15 cellular contexts compared by ENCODE assay signal in the genomic region with DNA sequence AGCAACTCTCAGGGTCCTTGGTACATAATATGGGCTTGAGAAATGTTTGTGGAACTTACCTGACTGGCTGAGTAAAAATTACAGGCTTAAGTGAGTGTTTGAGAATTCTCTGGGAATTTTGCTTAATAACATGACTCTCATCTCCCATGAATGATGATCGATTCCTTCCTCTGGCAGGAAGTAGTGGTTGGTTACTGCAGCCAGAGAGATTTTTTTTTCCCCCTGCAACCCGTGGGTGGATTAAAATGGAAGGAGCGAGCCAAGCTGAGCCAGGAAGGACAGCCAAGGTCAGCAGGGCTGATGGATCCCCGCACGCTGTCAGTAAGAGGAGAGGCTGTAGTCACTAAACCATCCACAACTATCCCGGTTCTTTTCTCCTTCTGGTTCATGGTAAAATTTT. TPM values are rescaled to one million over a fixed set of nuclear protein-coding genes. Genes with fewer than 3 reads are reported as not detected.
A peak's percentile ranks its signal among the peaks of the same experiment; 100 is the strongest.
DNase-seq lines count a peak whose midpoint lies in the region; ATAC-seq and TF ChIP-seq lines count a peak whose summit lies in the region.
"Had no signal": no experiment of that assay in that cellular context is flagged by ENCODE, and none has a peak within 500 bp of the region (broad histone marks: within the 10 kb centered on the region; RNA-seq: fewer than 3 reads in every experiment).

No MANE protein-coding gene starts in this region.

- peaks cover 3% of the 10 kb centered on the region for H3K9me3 ChIP-seq in WERI-Rb-1 (ENCODE audit: severe bottlenecking)
- H3K9me3 ChIP-seq: lower lobe of right lung had no signal

- ATAC-seq in GM18867 (IDR thresholded peaks at IDR 0.05; ENCODE audit: unreplicated experiment), result no peak
- no peak for ATAC-seq in GM21786 (IDR thresholded peaks at IDR 0.05; ENCODE audit: unreplicated experiment)

- H3K27me3 ChIP-seq in WERI-Rb-1 (ENCODE audit: insufficient read depth, low read depth, severe bottlenecking), result no peaks in the 10 kb centered on the region

- no peaks in the 10 kb centered on the region for H3K36me3 ChIP-seq in WERI-Rb-1
- H3K36me3 ChIP-seq: lower lobe of right lung had no signal

- TF ChIP-seq CTCF in WERI-Rb-1 (IDR thresholded peaks at IDR 0.05; ENCODE audit: low read depth, low read length) (no peak), fibroblast of the aortic adventitia (IDR thresholded peaks at IDR 0.05; ENCODE audit: insufficient read depth, low read length) (no peak)

- no peak overlapping the region for H3K27ac ChIP-seq in WERI-Rb-1
- H3K27ac ChIP-seq: lower lobe of right lung had no signal

- H3K4me3 ChIP-seq in WERI-Rb-1 (ENCODE audit: low read depth, low read length) (no peak overlapping the region), fibroblast of the aortic adventitia (ENCODE audit: low read depth, low read length) (no peak overlapping the region)
- H3K4me3 ChIP-seq: lower lobe of right lung had no signal

- peak; percentile 41 for DNase-seq in EH (ENCODE audit: low read depth)
- peak; percentile 17 for DNase-seq in WERI-Rb-1
- DNase-seq in fibroblast of the aortic adventitia (ENCODE audit: low read depth), result peak; percentile 78
- peak; percentile 21 for DNase-seq in renal cortical epithelial cell (ENCODE audit: low read depth)
- no peak for DNase-seq in DMS79 (lab: John Stamatoyannopoulos, UW)
- DNase-seq in NCI-H82 (lab: John Stamatoyannopoulos, UW), result no peak
- DNase-seq: activated CD8-positive, alpha-beta memory T cell treated with anti-CD3 and anti-CD28 coated beads, Interleukin-2, amount 50 U/mL, for 48 hours; activated naive CD8-positive, alpha-beta T cell treated with anti-CD3 and anti-CD28 coated beads, Interleukin-2, amount 10 ng/mL, durations not matched to agents 7 days and 5 days; GDM1; lower lobe of right lung; NCI-H1694; NCI-H748 treated with DMSO at 0.1 percent for 48 hours; SIG-M5 had no signal

RNA-seq across cellular contexts. Expression of a gene that starts 40.6 kb away (rescaled TPM):
- total RNA-seq in fibroblast of the aortic adventitia (ENCODE audit: low replicate concordance), result 5.3 and 24.1 TPM in 2 replicates
- not detected in 2 replicates for total RNA-seq in renal cortical epithelial cell
- total RNA-seq: lower lobe of right lung had no signal

Comparison
In these comparisons a context has a peak if more than half of its experiments do, and no peak if none do; other contexts are left out.
1. DNase-seq: peak in EH (single experiment), WERI-Rb-1 (single experiment), fibroblast of the aortic adventitia (single experiment) and renal cortical epithelial cell (single experiment); none in DMS79 (single experiment) and NCI-H82 (single experiment).